11 cellular contexts compared by ENCODE assay signal in genomic region chrX:50814701-50815476, GRCh38. TPM values are rescaled to one million over a fixed set of nuclear protein-coding genes. Genes with fewer than 3 reads are reported as not detected.
DNase-seq lines count a peak whose midpoint lies in the region; TF ChIP-seq lines count a peak whose summit lies in the region.
"Had no signal": no experiment of that assay in that cellular context is flagged by ENCODE, and none has a peak within 500 bp of the region (broad histone marks: within the 10 kb centered on the region; RNA-seq: fewer than 3 reads in every experiment).

No MANE protein-coding gene starts in this region.

- H3K27ac Mint-ChIP-seq in endothelial cell (ENCODE audit: unreplicated experiment), result no peak overlapping the region
- H3K27ac Mint-ChIP-seq: HFFc6 had no signal

- peaks cover 3% of the 10 kb centered on the region for H3K4me1 ChIP-seq in NT2/D1 (ENCODE audit: insufficient read depth, insufficient read length)
- H3K4me1 ChIP-seq in subcutaneous abdominal adipose tissue (ENCODE audit: control insufficient read depth in 5 of 5, insufficient read depth in 5 of 5, low read length in 5 of 5), result peaks cover 0 to 18% (median 13%) of the 10 kb centered on the region in 5 donors

- DNase-seq in NT2/D1 (ENCODE audit: low read depth, low spot score) (no peak), endothelial cell (ENCODE audit: low spot score) (no peak), medulla oblongata (ENCODE audit: extremely low spot score) (peak; percentile 74), NCI-H1105 treated with DMSO at 0.1 percent for 48 hours (lab: John Stamatoyannopoulos, UW) (no peak), T1000 (lab: John Stamatoyannopoulos, UW) (no peak), DMS153 treated with DMSO at 0.1 percent for 48 hours (lab: John Stamatoyannopoulos, UW; ENCODE audit: unreplicated experiment) (no peak), RWPE1 (ENCODE audit: low spot score) (no peak)
- DNase-seq: activated T-cell treated with anti-CD3 and anti-CD28 coated beads, Interleukin-2, amount 50 U/mL, for 48 hours; HFFc6; SHP77 treated with DMSO at 0.1 percent for 48 hours had no signal

- TF ChIP-seq CTCF in endothelial cell (IDR thresholded peaks at IDR 0.05; ENCODE audit: unreplicated experiment) (no peak), RWPE1 (conservative IDR thresholded peaks at IDR 0.05; ENCODE audit: low read depth) (no peak)

- H3K4me3 Mint-ChIP-seq in endothelial cell (ENCODE audit: unreplicated experiment), result peak overlapping the region; percentile 62
- H3K4me3 Mint-ChIP-seq: HFFc6 had no signal

- CTCF ChIA-PET in RWPE1 (lab: Yijun Ruan, JAX), result no interaction called here

- H3K27me3 Mint-ChIP-seq in endothelial cell (ENCODE audit: unreplicated experiment), result peaks cover 1% of the 10 kb centered on the region

- no peaks in the 10 kb centered on the region for H3K9me3 ChIP-seq in NT2/D1 (ENCODE audit: insufficient read depth, low read length)
- H3K9me3 ChIP-seq in subcutaneous abdominal adipose tissue (ENCODE audit: control insufficient read depth in 5 of 5, low read length in 5 of 5), result no peaks in the 10 kb centered on the region

- H3K36me3 ChIP-seq in NT2/D1 (ENCODE audit: insufficient read depth, insufficient read length, low read length), result no peaks in the 10 kb centered on the region
- no peaks in the 10 kb centered on the region for H3K36me3 ChIP-seq in subcutaneous abdominal adipose tissue (ENCODE audit: control insufficient read depth in 5 of 5, insufficient read depth in 5 of 5, low read length in 5 of 5)

- H3K27ac ChIP-seq in subcutaneous abdominal adipose tissue (ENCODE audit: low read depth, low read length), result no peak overlapping the region
- H3K27ac ChIP-seq in RWPE1, result no peak overlapping the region

- POLR2A ChIA-PET in RWPE1 (lab: Yijun Ruan, JAX; ENCODE audit: low non-redundant PET), result no interaction called here

- H3K4me3 ChIP-seq in NT2/D1 (ENCODE audit: insufficient read length, low read depth), result peak overlapping the region; percentile 71
- H3K4me3 ChIP-seq in subcutaneous abdominal adipose tissue (ENCODE audit: low read depth in 1 of 5, low read length in 5 of 5), result peak overlapping the region; percentile 40 to 70 (median 66)

- H3K36me3 Mint-ChIP-seq in endothelial cell (ENCODE audit: low read depth, unreplicated experiment), result peaks cover 5% of the 10 kb centered on the region

- H3K9me3 Mint-ChIP-seq in endothelial cell (ENCODE audit: unreplicated experiment), result no peaks in the 10 kb centered on the region

- H3K4me1 Mint-ChIP-seq in endothelial cell (ENCODE audit: unreplicated experiment), result peaks cover 4% of the 10 kb centered on the region

- H3K9ac ChIP-seq in NT2/D1 (ENCODE audit: insufficient read length, low read depth) (peak overlapping the region; percentile 81), subcutaneous abdominal adipose tissue (ENCODE audit: low read length in 5 of 5) (peak overlapping the region in 1 of 5 donors; percentile 33)

- no peaks in the 10 kb centered on the region for H3K27me3 ChIP-seq in NT2/D1 (ENCODE audit: insufficient read depth, insufficient read length)
- peaks cover 2 to 21% (median 8%) of the 10 kb centered on the region in 5 donors for H3K27me3 ChIP-seq in subcutaneous abdominal adipose tissue (ENCODE audit: control insufficient read depth in 5 of 5, insufficient read depth in 4 of 5, low read length in 5 of 5)

RNA-seq across cellular contexts. Expression of gene SHROOM4, which starts 0.9 kb away (rescaled TPM):
- 35.8 TPM for total RNA-seq in endothelial cell (ENCODE audit: unreplicated experiment)
- total RNA-seq: HFFc6 had no signal
